Comparison of ENCODE assay signal across 13 cellular contexts in the genomic region with DNA sequence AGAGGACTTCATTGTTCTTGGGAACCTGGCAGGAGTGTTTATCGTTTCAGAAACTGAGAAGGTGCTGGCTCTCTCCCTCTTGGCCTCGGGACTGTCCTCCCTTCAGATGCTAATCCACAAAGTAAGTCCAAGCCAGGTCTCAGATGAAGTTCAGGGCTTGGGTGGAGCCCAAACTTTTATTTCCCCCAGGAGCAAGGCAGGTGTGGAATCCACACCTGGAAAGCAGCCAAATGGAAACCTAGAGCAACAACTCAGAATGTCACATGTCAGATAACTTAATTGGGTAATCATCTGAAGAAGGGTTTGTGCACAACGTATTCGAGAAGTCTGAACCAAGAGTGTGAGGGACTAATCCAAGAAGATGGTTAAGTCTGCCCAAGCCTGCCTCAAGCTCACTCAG.
"Had no signal": no experiment of that assay in that cellular context is flagged by ENCODE, and none has a peak within 500 bp of the region (broad histone marks: within the 10 kb centered on the region; RNA-seq: fewer than 3 reads in every experiment).

No MANE protein-coding gene starts in this region.

- ATAC-seq: activated CD4-positive, CD25-positive, alpha-beta regulatory T cell treated with anti-CD3 and anti-CD28 coated beads, Interleukin-2, amount 50 U/mL, for 24 hours; left lobe of liver; stimulated activated naive CD8-positive, alpha-beta T cell treated with anti-CD3 and anti-CD28 coated beads, Interleukin-15, amount 100 ng/mL, for 72 hours had no signal

- H3K4me3 ChIP-seq: esophagus squamous epithelium, thoracic aorta had no signal

- H3K27me3 Mint-ChIP-seq: activated naive CD8-positive, alpha-beta T cell treated with anti-CD3 and anti-CD28 coated beads, Interleukin-2, amount 10 ng/mL, durations not matched to agents 7 days and 5 days had no signal

- H3K36me3 Mint-ChIP-seq: activated naive CD8-positive, alpha-beta T cell treated with anti-CD3 and anti-CD28 coated beads, Interleukin-2, amount 10 ng/mL, durations not matched to agents 7 days and 5 days had no signal

- H3K4me1 Mint-ChIP-seq: activated naive CD8-positive, alpha-beta T cell treated with anti-CD3 and anti-CD28 coated beads, Interleukin-2, amount 10 ng/mL, durations not matched to agents 7 days and 5 days; stimulated activated naive CD8-positive, alpha-beta T cell treated with anti-CD3 and anti-CD28 coated beads, Interleukin-15, amount 100 ng/mL, for 72 hours had no signal

- H3K27me3 ChIP-seq: esophagus squamous epithelium had no signal

- H3K36me3 ChIP-seq: thoracic aorta had no signal

- H3K9me3 Mint-ChIP-seq: stimulated activated naive CD8-positive, alpha-beta T cell treated with anti-CD3 and anti-CD28 coated beads, Interleukin-15, amount 100 ng/mL, for 72 hours had no signal

- DNase-seq: activated CD4-positive, alpha-beta T cell treated with anti-CD3 and anti-CD28 coated beads, Interleukin-2, amount 50 U/mL, for 4 hours; activated gamma-delta T cell treated with Interleukin-2 at 50 U/mL for 16 hours; activated naive CD8-positive, alpha-beta T cell treated with anti-CD3 and anti-CD28 coated beads, Interleukin-2, amount 10 ng/mL, durations not matched to agents 7 days and 5 days; activated T-cell treated with anti-CD3 and anti-CD28 coated beads, Interleukin-2, amount 50 U/mL, for 48 hours; anterior cingulate cortex; esophagus squamous epithelium; foreskin fibroblast; stimulated activated CD4-positive, alpha-beta T cell treated with anti-CD3 and anti-CD28 coated beads, Interleukin-4, amount 100 ng/mL, for 4 hours; stimulated activated naive CD8-positive, alpha-beta T cell treated with anti-CD3 and anti-CD28 coated beads, Interleukin-15, amount 100 ng/mL, for 72 hours; T-helper 2 cell had no signal

- H3K27ac Mint-ChIP-seq: activated naive CD8-positive, alpha-beta T cell treated with anti-CD3 and anti-CD28 coated beads, Interleukin-2, amount 10 ng/mL, durations not matched to agents 7 days and 5 days; stimulated activated naive CD8-positive, alpha-beta T cell treated with anti-CD3 and anti-CD28 coated beads, Interleukin-15, amount 100 ng/mL, for 72 hours had no signal

- H3K4me3 Mint-ChIP-seq: activated naive CD8-positive, alpha-beta T cell treated with anti-CD3 and anti-CD28 coated beads, Interleukin-2, amount 10 ng/mL, durations not matched to agents 7 days and 5 days; stimulated activated naive CD8-positive, alpha-beta T cell treated with anti-CD3 and anti-CD28 coated beads, Interleukin-15, amount 100 ng/mL, for 72 hours had no signal

- H3K9me3 ChIP-seq: esophagus squamous epithelium, thoracic aorta had no signal
